ENCODE assay signal across 8 cellular contexts in the genomic region with DNA sequence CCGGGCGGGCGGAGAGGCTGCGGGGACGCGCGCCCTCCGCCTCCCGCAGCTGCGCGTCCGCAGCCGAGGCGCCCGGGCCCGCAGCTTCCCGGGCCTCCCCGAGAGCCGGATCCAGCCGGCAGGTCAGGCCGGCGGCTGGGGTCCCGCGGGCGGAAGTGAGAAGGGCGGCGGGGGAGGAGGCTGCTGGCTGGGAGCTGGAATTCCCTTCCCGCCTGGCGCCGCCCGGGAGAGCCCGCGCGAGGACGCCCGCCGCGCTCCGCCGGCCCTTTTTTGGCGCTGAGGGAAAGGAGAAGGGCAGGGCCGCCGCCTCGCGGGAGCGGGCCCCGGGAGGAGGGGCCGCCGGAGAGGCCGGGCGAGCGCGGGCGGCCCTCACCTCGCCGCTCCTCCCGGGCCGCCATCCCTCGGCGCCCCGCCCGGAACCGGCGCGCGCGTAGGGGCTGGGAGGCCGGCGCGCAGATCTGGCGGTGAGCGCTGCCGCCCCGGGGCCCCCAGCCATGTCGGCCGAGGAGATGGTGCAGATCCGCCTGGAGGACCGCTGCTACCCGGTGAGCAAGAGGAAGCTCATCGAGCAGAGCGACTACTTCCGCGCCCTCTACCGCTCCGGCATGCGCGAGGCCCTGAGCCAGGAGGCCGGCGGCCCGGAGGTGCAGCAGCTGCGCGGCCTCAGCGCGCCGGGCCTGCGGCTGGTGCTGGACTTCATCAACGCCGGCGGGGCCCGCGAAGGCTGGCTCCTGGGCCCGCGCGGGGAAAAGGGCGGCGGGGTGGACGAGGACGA. TPM values are rescaled to one million over a fixed set of nuclear protein-coding genes. Genes with fewer than 3 reads are reported as not detected.
A peak's percentile ranks its signal among the peaks of the same experiment; 100 is the strongest.
DNase-seq lines count a peak whose midpoint lies in the region; ATAC-seq and TF ChIP-seq lines count a peak whose summit lies in the region.

A gene with protein sequence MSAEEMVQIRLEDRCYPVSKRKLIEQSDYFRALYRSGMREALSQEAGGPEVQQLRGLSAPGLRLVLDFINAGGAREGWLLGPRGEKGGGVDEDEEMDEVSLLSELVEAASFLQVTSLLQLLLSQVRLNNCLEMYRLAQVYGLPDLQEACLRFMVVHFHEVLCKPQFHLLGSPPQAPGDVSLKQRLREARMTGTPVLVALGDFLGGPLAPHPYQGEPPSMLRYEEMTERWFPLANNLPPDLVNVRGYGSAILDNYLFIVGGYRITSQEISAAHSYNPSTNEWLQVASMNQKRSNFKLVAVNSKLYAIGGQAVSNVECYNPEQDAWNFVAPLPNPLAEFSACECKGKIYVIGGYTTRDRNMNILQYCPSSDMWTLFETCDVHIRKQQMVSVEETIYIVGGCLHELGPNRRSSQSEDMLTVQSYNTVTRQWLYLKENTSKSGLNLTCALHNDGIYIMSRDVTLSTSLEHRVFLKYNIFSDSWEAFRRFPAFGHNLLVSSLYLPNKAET (plus strand): TSS at position 397 of the 775 bp plus-strand sequence. CDS start 98 bp downstream, at position 495.
A gene (minus strand): TSS at position 400 of the 775 bp plus-strand sequence. CDS start 8,960 bp downstream, outside the sequence.

- POLR2A ChIA-PET in CD8-positive, alpha-beta memory T cell (lab: Charles Lee), result interaction anchor here (0.5 to 1.4 kb wide), 4 partner anchors 25 to 913 kb away, joined by 3 to 5 read pairs (median 4); a partner anchor contains a TSS

- CTCF ChIA-PET in CD8-positive, alpha-beta memory T cell (lab: Charles Lee), result interaction anchor here (0.9 to 2.2 kb wide), 6 partner anchors 9 to 70 kb away, joined by 3 to 8 read pairs (median 4); no protein-coding TSS in a partner anchor

- peak within 1 kb of the TSS; percentile 65 for H3K27ac ChIP-seq in CD8-positive, alpha-beta memory T cell (ENCODE audit: low read depth, low read length)

- DNase-seq in CD8-positive, alpha-beta memory T cell, result peak; percentile 38 to 80 (median 65)
- DNase-seq in NT2/D1 (ENCODE audit: low read depth, low spot score), result peak; percentile 87
- DNase-seq in activated T-cell treated with anti-CD3 and anti-CD28 coated beads for 4 hours, result peak; percentile 29
- peak; percentile 82 to 90 for DNase-seq in erythroblast (lab: John Stamatoyannopoulos, UW)
- peak; percentile 25 to 32 for DNase-seq in stimulated activated CD8-positive, alpha-beta memory T cell treated with anti-CD3 and anti-CD28 coated beads, Interleukin-7, amount 100 ng/mL, for 1 hour (ENCODE audit: low read depth in 2 of 2)

- ATAC-seq in GM19438 (IDR thresholded peaks at IDR 0.05; ENCODE audit: low read depth, unreplicated experiment), result peak; percentile 80
- peak; percentile 55 for ATAC-seq in HG03558 (IDR thresholded peaks at IDR 0.05; ENCODE audit: extremely low read depth, unreplicated experiment)

- H3K36me3 Mint-ChIP-seq in CD8-positive, alpha-beta memory T cell, result peaks cover 0 to 10% (median 9%) of the 10 kb centered on the region in 3 donors

- H3K4me1 ChIP-seq in CD8-positive, alpha-beta memory T cell (ENCODE audit: insufficient read depth, low read length), result peaks cover 27% of the 10 kb centered on the region
- H3K4me1 ChIP-seq in NT2/D1 (ENCODE audit: insufficient read depth, insufficient read length) (peaks cover 7% of the 10 kb centered on the region), mucosa of stomach (ENCODE audit: control insufficient read depth, insufficient read depth, low read length) (peaks cover 16% of the 10 kb centered on the region)

- H3K9me3 Mint-ChIP-seq in CD8-positive, alpha-beta memory T cell, result no peaks in the 10 kb centered on the region

- H3K27me3 ChIP-seq in CD8-positive, alpha-beta memory T cell (ENCODE audit: insufficient read depth, low read length, poor library complexity, severe bottlenecking), result no peaks in the 10 kb centered on the region
- H3K27me3 ChIP-seq in NT2/D1 (ENCODE audit: insufficient read depth, insufficient read length), result no peaks in the 10 kb centered on the region
- no peaks in the 10 kb centered on the region for H3K27me3 ChIP-seq in mucosa of stomach (ENCODE audit: control insufficient read depth, insufficient read depth, low read length)

- H3K27ac Mint-ChIP-seq in CD8-positive, alpha-beta memory T cell, result peak within 1 kb of the TSS; percentile 56 to 94 (median 90)

- H3K4me1 Mint-ChIP-seq in CD8-positive, alpha-beta memory T cell, result peaks cover 30 to 47% (median 38%) of the 10 kb centered on the region in 3 donors

- no peaks in the 10 kb centered on the region for H3K27me3 Mint-ChIP-seq in CD8-positive, alpha-beta memory T cell

- peak; percentile 72 for TF ChIP-seq POLR2A in erythroblast (IDR thresholded peaks at IDR 0.05; ENCODE audit: low read length)

- peak within 1 kb of the TSS; percentile 89 to 93 (median 91) for H3K4me3 Mint-ChIP-seq in CD8-positive, alpha-beta memory T cell

- peak within 1 kb of the TSS; percentile 96 for H3K9ac ChIP-seq in NT2/D1 (ENCODE audit: insufficient read length, low read depth)
- H3K9ac ChIP-seq in mucosa of stomach (ENCODE audit: low read length), result peak within 1 kb of the TSS; percentile 81

- H3K9me3 ChIP-seq in CD8-positive, alpha-beta memory T cell (ENCODE audit: low read length), result no peaks in the 10 kb centered on the region
- H3K9me3 ChIP-seq in NT2/D1 (ENCODE audit: insufficient read depth, low read length) (no peaks in the 10 kb centered on the region), mucosa of stomach (ENCODE audit: control insufficient read depth, low read length) (no peaks in the 10 kb centered on the region)

- H3K4me3 ChIP-seq in CD8-positive, alpha-beta memory T cell (ENCODE audit: low read length), result peak within 1 kb of the TSS; percentile 83
- H3K4me3 ChIP-seq in NT2/D1 (ENCODE audit: insufficient read length, low read depth) (peak within 1 kb of the TSS; percentile 88), mucosa of stomach (ENCODE audit: low read length) (peak within 1 kb of the TSS; percentile 74)

- H3K36me3 ChIP-seq in CD8-positive, alpha-beta memory T cell (ENCODE audit: insufficient read depth, low read length), result no peaks in the 10 kb centered on the region
- H3K36me3 ChIP-seq in NT2/D1 (ENCODE audit: insufficient read depth, insufficient read length, low read length) (peaks cover 31% of the 10 kb centered on the region), mucosa of stomach (ENCODE audit: control insufficient read depth, insufficient read depth, low read length) (no peaks in the 10 kb centered on the region)

RNA-seq across cellular contexts. Expression of the first gene that starts in this region (rescaled TPM):
- total RNA-seq in CD8-positive, alpha-beta memory T cell, result 10 to 100 TPM; 14.1 TPM
- 9.5 TPM for polyA plus RNA-seq in CD8-positive, alpha-beta memory T cell

RNA-seq across cellular contexts. Expression of the second gene that starts in this region (rescaled TPM):
- not detected for total RNA-seq in CD8-positive, alpha-beta memory T cell
- not detected for polyA plus RNA-seq in CD8-positive, alpha-beta memory T cell

Comparison
In these comparisons a context has a peak if more than half of its experiments do, and no peak if none do; other contexts are left out.
1. Peak in every context shown above with its lines: DNase-seq, ATAC-seq, H3K4me3 ChIP-seq and H3K27ac ChIP-seq.
2. DNase-seq: peak in every context shown above with its lines; median percentile 87 in NT2/D1; 86 in erythroblast; 65 in CD8-positive, alpha-beta memory T cell; 29 in activated T-cell treated with anti-CD3 and anti-CD28 coated beads for 4 hours; 28 in stimulated activated CD8-positive, alpha-beta memory T cell treated with anti-CD3 and anti-CD28 coated beads, Interleukin-7, amount 100 ng/mL, for 1 hour.